ENCODE assay signal across 34 cellular contexts in the genomic region with DNA sequence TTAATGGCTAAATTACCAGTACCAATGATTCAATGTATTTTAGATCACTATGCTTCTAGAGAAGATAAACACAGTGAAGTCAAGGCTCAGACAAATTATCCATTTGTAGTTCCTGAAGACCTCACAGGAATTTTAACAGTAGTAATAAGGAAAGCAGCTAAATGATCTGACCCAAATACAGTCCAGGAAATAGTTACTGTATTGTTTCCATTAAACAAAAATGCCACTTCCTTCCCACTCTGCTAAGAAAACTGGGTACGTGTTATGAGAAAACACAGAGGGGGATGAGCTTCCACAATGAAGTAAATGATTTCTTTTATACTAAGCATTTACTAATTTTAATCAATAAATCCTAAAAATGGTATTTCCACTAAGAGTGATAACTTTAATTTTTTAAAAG.
A peak's percentile ranks its signal among the peaks of the same experiment; 100 is the strongest.
DNase-seq lines count a peak whose midpoint lies in the region; ATAC-seq, FAIRE-seq and TF ChIP-seq lines count a peak whose summit lies in the region.
"Had no signal": no experiment of that assay in that cellular context is flagged by ENCODE, and none has a peak within 500 bp of the region (broad histone marks: within the 10 kb centered on the region; RNA-seq: fewer than 3 reads in every experiment).

No MANE protein-coding gene starts in this region.

- H3K9me3 ChIP-seq in T-helper 17 cell (ENCODE audit: control insufficient read depth, low read length, poor library complexity, severe bottlenecking) (no peaks in the 10 kb centered on the region), small intestine (ENCODE audit: control insufficient read depth, low read depth) (no peaks in the 10 kb centered on the region), upper lobe of left lung (no peaks in the 10 kb centered on the region)
- H3K9me3 ChIP-seq: A549, pancreas, thyroid gland had no signal

- no peaks in the 10 kb centered on the region for H3K27me3 ChIP-seq in dorsolateral prefrontal cortex
- H3K27me3 ChIP-seq in small intestine (ENCODE audit: control insufficient read depth in 2 of 2, insufficient read depth in 2 of 2, low read length in 2 of 2) = no peaks in the 10 kb centered on the region
- no peaks in the 10 kb centered on the region for H3K27me3 ChIP-seq in upper lobe of left lung
- H3K27me3 ChIP-seq: pancreas, thyroid gland had no signal

- no peaks in the 10 kb centered on the region for H3K9me3 Mint-ChIP-seq in activated T-cell treated with anti-CD3 and anti-CD28 coated beads, Interleukin-2, amount 50 U/mL, for 72 hours
- no peaks in the 10 kb centered on the region for H3K9me3 Mint-ChIP-seq in activated T-cell treated with anti-CD3 and anti-CD28 coated beads, Interleukin-2, amount 50 U/mL, for 4 hours
- H3K9me3 Mint-ChIP-seq: brain; H9; stimulated activated naive CD8-positive, alpha-beta T cell treated with anti-CD3 and anti-CD28 coated beads, Interleukin-15, Interleukin-2, amounts not matched to agents 100 ng/mL and 50 ng/mL, for 24 hours had no signal

- peak overlapping the region in 30 of 59 donors; percentile 1 to 92 (median 36) for H3K27ac ChIP-seq in dorsolateral prefrontal cortex
- no peak overlapping the region for H3K27ac ChIP-seq in small intestine (ENCODE audit: low read depth in 1 of 2, low read length in 1 of 2)
- H3K27ac ChIP-seq in upper lobe of left lung = no peak overlapping the region
- H3K27ac ChIP-seq: A549, epithelial cell of prostate, pancreas, SK-N-MC, thyroid gland had no signal

- intact Hi-C loops in dorsolateral prefrontal cortex (cut with DNase I) = loop anchor here (2.0 to 10.0 kb wide), 2 partner anchors 153 to 189 kb away; no protein-coding TSS in a partner anchor

- H3K4me3 Mint-ChIP-seq in activated T-cell treated with anti-CD3 and anti-CD28 coated beads, Interleukin-2, amount 50 U/mL, for 72 hours = peak overlapping the region in 1 of 2 donors; percentile 41
- no peak overlapping the region for H3K4me3 Mint-ChIP-seq in activated T-cell treated with anti-CD3 and anti-CD28 coated beads, Interleukin-2, amount 50 U/mL, for 4 hours
- peak overlapping the region; percentile 61 for H3K4me3 Mint-ChIP-seq in T-helper 17 cell
- H3K4me3 Mint-ChIP-seq: activated CD8-positive, alpha-beta T cell treated with anti-CD3 and anti-CD28 coated beads, Interleukin-2, amount 10 ng/mL, durations not matched to agents 7 days and 5 days; brain; H9; stimulated activated naive CD8-positive, alpha-beta T cell treated with anti-CD3 and anti-CD28 coated beads, Interleukin-15, Interleukin-2, amounts not matched to agents 100 ng/mL and 50 ng/mL, for 24 hours had no signal

- no peak for ATAC-seq in activated T-cell treated with anti-CD3 and anti-CD28 coated beads, Interleukin-2, amount 50 U/mL, for 72 hours (replicated peaks in 1 of 2)
- ATAC-seq in activated T-cell treated with anti-CD3 and anti-CD28 coated beads, Interleukin-2, amount 50 U/mL, for 4 hours = no peak
- ATAC-seq in T-helper 17 cell (no peak), upper lobe of left lung (ENCODE audit: low FRiP score in 2 of 2) (no peak)
- ATAC-seq: A549; activated CD8-positive, alpha-beta T cell treated with anti-CD3 and anti-CD28 coated beads, Interleukin-2, amount 10 ng/mL, durations not matched to agents 7 days and 5 days; GM12878; pancreas; PC-3 had no signal

- peaks cover 13% of the 10 kb centered on the region for H3K4me1 Mint-ChIP-seq in activated T-cell treated with anti-CD3 and anti-CD28 coated beads, Interleukin-2, amount 50 U/mL, for 72 hours (ENCODE audit: low read depth)
- peaks cover 34% of the 10 kb centered on the region for H3K4me1 Mint-ChIP-seq in activated T-cell treated with anti-CD3 and anti-CD28 coated beads, Interleukin-2, amount 50 U/mL, for 4 hours (ENCODE audit: low read depth)
- peaks cover 28% of the 10 kb centered on the region for H3K4me1 Mint-ChIP-seq in T-helper 17 cell

- TF ChIP-seq EP300 in upper lobe of left lung (IDR thresholded peaks at IDR 0.05) = no peak

- no peak for DNase-seq in activated T-cell treated with anti-CD3 and anti-CD28 coated beads, Interleukin-2, amount 50 U/mL, for 72 hours
- DNase-seq in activated T-cell treated with anti-CD3 and anti-CD28 coated beads, Interleukin-2, amount 50 U/mL, for 4 hours = no peak
- DNase-seq in T-helper 17 cell (no peak), dorsolateral prefrontal cortex (no peak), small intestine (peak; percentile 20), upper lobe of left lung (no peak)
- DNase-seq in activated effector memory CD4-positive, alpha-beta T cell treated with anti-CD3 and anti-CD28 coated beads, Interleukin-2, amount 50 U/mL, for 16 hours = no peak
- no peak for DNase-seq in stimulated activated naive CD4-positive, alpha-beta T cell (lab: John Stamatoyannopoulos, UW)
- DNase-seq: activated CD4-positive, alpha-beta T cell treated with anti-CD3 and anti-CD28 coated beads for 1 hour; activated CD8-positive, alpha-beta T cell treated with anti-CD3 and anti-CD28 coated beads, Interleukin-2, amount 10 ng/mL, durations not matched to agents 7 days and 5 days; activated naive CD4-positive, alpha-beta T cell treated with Interleukin-2 at 50 U/mL for 16 hours; activated T-cell treated with anti-CD3 and anti-CD28 coated beads for 4 hours; amniotic stem cell; DMS153; H9; hypothalamus; Kasumi-1; MV-4-11; NCI-H1436 treated with DMSO at 0.1 percent for 48 hours; NCI-H2081 treated with DMSO at 0.1 percent for 48 hours; NCI-H2227 treated with DMSO at 0.1 percent for 48 hours; NCI-H526; NK-92 treated with Interleukin-12 subunit alpha and Interleukin-12 subunit beta, amount 100 ng/mL, for 24 hours; pancreas; PC-3; retina had no signal

- FAIRE-seq in small intestine (lab: Jason Lieb, UNC) = no peak
- FAIRE-seq: A549, GM12878, pancreas, TTC549 had no signal

- 44 to 77% (median 66%) methylated on average over 1 of the region's 1 CpG for WGBS in small intestine, 3 donors
- 13 to 24% methylated on average over 1 of the region's 1 CpG for WGBS in upper lobe of left lung, 2 donors

- H3K36me3 Mint-ChIP-seq in activated T-cell treated with anti-CD3 and anti-CD28 coated beads, Interleukin-2, amount 50 U/mL, for 72 hours (ENCODE audit: insufficient read depth in 2 of 2) = no peaks in the 10 kb centered on the region
- no peaks in the 10 kb centered on the region for H3K36me3 Mint-ChIP-seq in activated T-cell treated with anti-CD3 and anti-CD28 coated beads, Interleukin-2, amount 50 U/mL, for 4 hours (ENCODE audit: insufficient read depth)
- no peaks in the 10 kb centered on the region for H3K36me3 Mint-ChIP-seq in T-helper 17 cell (ENCODE audit: low read depth)

- no peak for TF ChIP-seq POLR2A in upper lobe of left lung (IDR thresholded peaks at IDR 0.05)

- no peak for TF ChIP-seq CTCF in dorsolateral prefrontal cortex (IDR thresholded peaks at IDR 0.05 in 54 of 56, conservative IDR thresholded peaks at IDR 0.05 in 2 of 56; ENCODE audit: low read depth in 1 of 56, partially characterized antibody in 56 of 56)
- TF ChIP-seq CTCF in upper lobe of left lung (IDR thresholded peaks at IDR 0.05) = no peak

- H3K4me3 ChIP-seq in dorsolateral prefrontal cortex (no peak overlapping the region), small intestine (ENCODE audit: low read depth in 1 of 2, low read length in 2 of 2) (no peak overlapping the region), upper lobe of left lung (no peak overlapping the region)
- H3K4me3 ChIP-seq: A549, GM12878, pancreas, SK-N-MC, thyroid gland had no signal

- H3K4me1 ChIP-seq in small intestine (ENCODE audit: control insufficient read depth in 2 of 2, insufficient read depth in 1 of 2, low read depth in 1 of 2, low read length in 1 of 2) = peaks cover 0 to 3% of the 10 kb centered on the region in 2 donors
- peaks cover 19 to 38% (median 27%) of the 10 kb centered on the region in 4 donors for H3K4me1 ChIP-seq in upper lobe of left lung

- H3K36me3 ChIP-seq in small intestine (ENCODE audit: control insufficient read depth in 2 of 2, insufficient read depth in 2 of 2, low read length in 2 of 2) = no peaks in the 10 kb centered on the region
- H3K36me3 ChIP-seq in upper lobe of left lung = no peaks in the 10 kb centered on the region
- H3K36me3 ChIP-seq: pancreas, thyroid gland had no signal

- no peaks in the 10 kb centered on the region for H3K27me3 Mint-ChIP-seq in activated T-cell treated with anti-CD3 and anti-CD28 coated beads, Interleukin-2, amount 50 U/mL, for 72 hours (ENCODE audit: low read depth)
- H3K27me3 Mint-ChIP-seq in activated T-cell treated with anti-CD3 and anti-CD28 coated beads, Interleukin-2, amount 50 U/mL, for 4 hours (ENCODE audit: low read depth) = no peaks in the 10 kb centered on the region
- no peaks in the 10 kb centered on the region for H3K27me3 Mint-ChIP-seq in T-helper 17 cell
- H3K27me3 Mint-ChIP-seq: brain; stimulated activated naive CD8-positive, alpha-beta T cell treated with anti-CD3 and anti-CD28 coated beads, Interleukin-15, Interleukin-2, amounts not matched to agents 100 ng/mL and 50 ng/mL, for 24 hours had no signal

- H3K27ac Mint-ChIP-seq in activated T-cell treated with anti-CD3 and anti-CD28 coated beads, Interleukin-2, amount 50 U/mL, for 72 hours = peak overlapping the region; percentile 79
- peak overlapping the region; percentile 54 for H3K27ac Mint-ChIP-seq in T-helper 17 cell
- H3K27ac Mint-ChIP-seq: activated CD8-positive, alpha-beta T cell treated with anti-CD3 and anti-CD28 coated beads, Interleukin-2, amount 10 ng/mL, durations not matched to agents 7 days and 5 days; brain; H9; stimulated activated naive CD8-positive, alpha-beta T cell treated with anti-CD3 and anti-CD28 coated beads, Interleukin-15, Interleukin-2, amounts not matched to agents 100 ng/mL and 50 ng/mL, for 24 hours had no signal

Comparison
In these comparisons a context has a peak if more than half of its experiments do, and no peak if none do; other contexts are left out.
1. H3K27ac ChIP-seq: peak in dorsolateral prefrontal cortex (30 of 59); none in small intestine (0 of 2) and upper lobe of left lung (0 of 4).